Comparison of ENCODE assay signal across 11 cellular contexts in genomic region chr18:26756556-26756955, GRCh38.
"Had no signal": no experiment of that assay in that cellular context is flagged by ENCODE, and none has a peak within 500 bp of the region (broad histone marks: within the 10 kb centered on the region; RNA-seq: fewer than 3 reads in every experiment).

No MANE protein-coding gene starts in this region.

- H3K9me3 ChIP-seq: gastrocnemius medialis, lower lobe of right lung, right atrium auricular region, vagina had no signal

- H3K27ac Mint-ChIP-seq: activated CD4-positive, alpha-beta memory T cell treated with anti-CD3 and anti-CD28 coated beads, Interleukin-2, amount 10 ng/mL, durations not matched to agents 7 days and 5 days; naive B cell had no signal

- H3K4me3 Mint-ChIP-seq: activated CD4-positive, alpha-beta memory T cell treated with anti-CD3 and anti-CD28 coated beads, Interleukin-2, amount 10 ng/mL, durations not matched to agents 7 days and 5 days; naive B cell had no signal

- H3K27me3 ChIP-seq: gastrocnemius medialis, right atrium auricular region, tibial artery, vagina had no signal

- DNase-seq: activated CD4-positive, alpha-beta memory T cell treated with anti-CD3 and anti-CD28 coated beads, Interleukin-2, amount 10 ng/mL, durations not matched to agents 7 days and 5 days; activated CD4-positive, alpha-beta T cell treated with anti-CD3 and anti-CD28 coated beads for 1 hour; activated T-cell treated with anti-CD3 and anti-CD28 coated beads, Interleukin-2, amount 50 U/mL, for 48 hours; aorta; gastrocnemius medialis; lower lobe of right lung; naive B cell; T-helper 9 cell; tibial artery had no signal

- H3K27ac ChIP-seq: gastrocnemius medialis, lower lobe of right lung, right atrium auricular region, tibial artery, vagina had no signal

- H3K36me3 ChIP-seq: gastrocnemius medialis, lower lobe of right lung, right atrium auricular region, tibial artery, vagina had no signal

- H3K4me1 Mint-ChIP-seq: activated CD4-positive, alpha-beta memory T cell treated with anti-CD3 and anti-CD28 coated beads, Interleukin-2, amount 10 ng/mL, durations not matched to agents 7 days and 5 days had no signal

- H3K4me1 ChIP-seq: gastrocnemius medialis, lower lobe of right lung, right atrium auricular region, tibial artery, vagina had no signal

- H3K9me3 Mint-ChIP-seq: activated CD4-positive, alpha-beta memory T cell treated with anti-CD3 and anti-CD28 coated beads, Interleukin-2, amount 10 ng/mL, durations not matched to agents 7 days and 5 days had no signal

- H3K4me3 ChIP-seq: gastrocnemius medialis, lower lobe of right lung, right atrium auricular region, tibial artery, vagina had no signal

- H3K27me3 Mint-ChIP-seq: activated CD4-positive, alpha-beta memory T cell treated with anti-CD3 and anti-CD28 coated beads, Interleukin-2, amount 10 ng/mL, durations not matched to agents 7 days and 5 days; naive B cell had no signal

- H3K36me3 Mint-ChIP-seq: naive B cell had no signal
